Comparison of ENCODE assay signal across 8 cellular contexts in genomic region chr4:76147454-76148141, GRCh38. TPM values are rescaled to one million over a fixed set of nuclear protein-coding genes. Genes with fewer than 3 reads are reported as not detected.
DNase-seq lines count a peak whose midpoint lies in the region; ATAC-seq lines count a peak whose summit lies in the region.

No MANE protein-coding gene starts in this region.

- peak; percentile 12 for ATAC-seq in GM18870 (IDR thresholded peaks at IDR 0.05; ENCODE audit: unreplicated experiment)
- peak; percentile 30 for ATAC-seq in HG03139 (IDR thresholded peaks at IDR 0.05; ENCODE audit: unreplicated experiment)

- DNase-seq in AG08396 (ENCODE audit: low spot score) (peak; percentile 71), NCI-H446 treated with DMSO at 0.1 percent for 48 hours (lab: John Stamatoyannopoulos, UW) (peak; percentile 59), lung microvascular endothelial cell (ENCODE audit: low read depth in 2 of 2) (peak; percentile 79 to 82)
- DNase-seq in activated CD4-positive, alpha-beta T cell treated with anti-CD3 and anti-CD28 coated beads for 4 hours: peak; percentile 13 to 26
- peak; percentile 19 for DNase-seq in effector CD4-positive, alpha-beta T cell
- peak; percentile 31 to 46 for DNase-seq in stimulated activated CD8-positive, alpha-beta memory T cell treated with anti-CD3 and anti-CD28 coated beads, Interleukin-2, amount 100 ng/mL, for 48 hours (ENCODE audit: low read depth in 2 of 2)

RNA-seq across cellular contexts. Expression of gene NUP54, which starts 0.6 kb away (rescaled TPM):
- 43.3 and 43.6 TPM in 2 replicates for total RNA-seq in lung microvascular endothelial cell

Comparison
In these comparisons a context has a peak if more than half of its experiments do, and no peak if none do; other contexts are left out.
1. Peak in every context shown above with its lines: DNase-seq and ATAC-seq.
2. DNase-seq: peak in every context shown above with its lines; median percentile 80 in lung microvascular endothelial cell; 71 in AG08396; 59 in NCI-H446 treated with DMSO at 0.1 percent for 48 hours; 38 in stimulated activated CD8-positive, alpha-beta memory T cell treated with anti-CD3 and anti-CD28 coated beads, Interleukin-2, amount 100 ng/mL, for 48 hours; 20 in activated CD4-positive, alpha-beta T cell treated with anti-CD3 and anti-CD28 coated beads for 4 hours; 19 in effector CD4-positive, alpha-beta T cell.